ENCODE assay signal across 17 cellular contexts in the genomic region with DNA sequence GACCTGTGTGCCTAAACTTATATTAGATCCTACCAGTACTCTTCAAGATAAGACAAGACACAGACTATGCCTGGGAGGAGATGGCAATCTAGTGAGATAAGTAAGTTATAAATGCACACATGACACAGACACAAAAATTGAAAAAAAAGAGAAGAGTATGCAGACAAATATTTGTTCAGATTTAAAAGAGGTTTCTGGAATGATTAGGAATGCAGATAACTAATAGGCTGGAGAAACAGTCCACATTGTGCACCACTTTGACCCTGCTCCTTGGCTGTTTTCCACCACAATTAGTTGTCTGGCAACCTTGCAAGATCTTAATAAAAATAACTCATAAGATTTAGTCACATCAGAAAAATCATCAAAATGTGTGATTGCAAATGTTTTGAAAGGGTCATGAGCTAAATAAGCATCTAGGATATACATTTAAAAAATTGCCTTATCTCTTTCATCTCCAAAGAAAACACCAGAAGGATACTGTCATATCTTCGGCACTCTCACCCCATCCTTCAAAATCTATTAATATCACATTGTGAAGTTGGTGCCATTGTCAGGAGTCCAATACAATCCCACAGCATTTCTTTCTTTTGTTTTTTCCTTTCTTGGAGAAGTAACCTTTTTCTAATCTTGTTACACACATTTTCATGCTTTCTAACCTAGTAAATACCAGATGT.
A peak's percentile ranks its signal among the peaks of the same experiment; 100 is the strongest.
DNase-seq lines count a peak whose midpoint lies in the region; ATAC-seq, FAIRE-seq and TF ChIP-seq lines count a peak whose summit lies in the region.
"Had no signal": no experiment of that assay in that cellular context is flagged by ENCODE, and none has a peak within 500 bp of the region (broad histone marks: within the 10 kb centered on the region; RNA-seq: fewer than 3 reads in every experiment).

No MANE protein-coding gene starts in this region.

- no peak for ATAC-seq in HG02623 (IDR thresholded peaks at IDR 0.05; ENCODE audit: unreplicated experiment)
- ATAC-seq: activated T-cell treated with anti-CD3 and anti-CD28 coated beads, Interleukin-2, amount 50 U/mL, for 72 hours; gastrocnemius medialis; stimulated activated naive B cell treated with anti-CD40 and anti-IgM and Interleukin-4, amounts not matched to agents 10 μg/mL and 1 μg/mL and 100 μg/mL, for 72 hours had no signal

- DNase-seq in H54 (ENCODE audit: insufficient read length, low spot score) (no peak), fibroblast of the conjunctiva (ENCODE audit: low read depth) (peak; percentile 88), thyroid gland (no peak), RCC 7860 (ENCODE audit: low spot score) (no peak), NCI-H146 (lab: John Stamatoyannopoulos, UW) (no peak)
- DNase-seq: activated CD4-positive, CD25-positive, alpha-beta regulatory T cell; activated T-cell treated with anti-CD3 and anti-CD28 coated beads, Interleukin-2, amount 50 U/mL, for 72 hours; gastrocnemius medialis; NCI-H1105; NCI-H524; SHP77 treated with DMSO at 0.1 percent for 48 hours; stimulated activated CD4-positive, alpha-beta T cell treated with anti-CD3 and anti-CD28 coated beads, Interleukin-2, amount 100 ng/mL, for 24 hours; stimulated activated naive B cell treated with anti-CD40 and anti-IgM and Interleukin-4, amounts not matched to agents 10 μg/mL and 1 μg/mL and 100 μg/mL, for 72 hours had no signal

- H3K9me3 ChIP-seq in thyroid gland, result no peaks in the 10 kb centered on the region
- H3K9me3 ChIP-seq: gastrocnemius medialis had no signal

- H3K4me1 ChIP-seq in thyroid gland, result peaks cover 10 to 16% of the 10 kb centered on the region in 2 donors

- no peak for TF ChIP-seq CTCF in thyroid gland (IDR thresholded peaks at IDR 0.05)

- 49 to 63% methylated on average over 1 of the region's 1 CpG for WGBS in thyroid gland, 2 donors

- H3K4me3 ChIP-seq in thyroid gland (replicated peaks in 1 of 3), result no peak overlapping the region
- H3K4me3 ChIP-seq: cardiac muscle cell, gastrocnemius medialis had no signal

- no peaks in the 10 kb centered on the region for H3K27me3 ChIP-seq in thyroid gland
- H3K27me3 ChIP-seq: cardiac muscle cell, gastrocnemius medialis had no signal

- TF ChIP-seq POLR2A in H54 (IDR thresholded peaks at IDR 0.05; ENCODE audit: low read depth, low read length) (no peak), thyroid gland (IDR thresholded peaks at IDR 0.05) (no peak)

- H3K27ac ChIP-seq in thyroid gland, result peak overlapping the region in 2 of 3 donors; percentile 2 to 8
- H3K27ac ChIP-seq: cardiac muscle cell, gastrocnemius medialis, parathyroid adenoma had no signal

- no peaks in the 10 kb centered on the region for H3K36me3 ChIP-seq in thyroid gland
- H3K36me3 ChIP-seq: cardiac muscle cell, gastrocnemius medialis had no signal

- intact Hi-C loops in thyroid gland (cut with DNase I), result no loop called here

- peak; percentile 38 for FAIRE-seq in H54 (lab: Jason Lieb, UNC)
- FAIRE-seq in TTC549 (lab: Jason Lieb, UNC), result peak; percentile 97
- FAIRE-seq in RCC 7860 (lab: Jason Lieb, UNC), result no peak
